ENCODE assay signal across 1 cellular context in the genomic region with DNA sequence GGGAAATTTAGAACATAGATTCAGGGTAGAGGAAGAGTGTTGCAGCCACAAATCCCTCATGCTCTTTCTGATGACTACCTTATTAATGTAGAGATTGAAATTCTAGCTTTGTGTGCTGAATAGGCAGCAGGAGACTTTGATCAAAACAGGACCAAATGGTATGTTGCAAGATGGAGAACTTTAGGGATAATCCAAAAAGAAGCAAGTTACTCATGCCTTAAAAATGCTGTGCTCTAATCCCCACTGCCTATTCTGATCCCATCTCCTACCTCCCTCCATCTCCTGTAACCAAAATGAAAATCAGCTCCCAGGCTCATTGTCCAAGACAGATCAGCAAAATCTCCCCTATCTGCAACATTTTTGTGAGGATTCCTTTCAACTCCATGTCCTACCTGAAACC.
TF ChIP-seq lines count a peak whose summit lies in the region.

No MANE protein-coding gene starts in this region.

TF ChIP-seq in GM23338, 12 proteins besides CTCF, POLR2A, EP300 and RAD21 (continued from another document):
- TF ChIP-seq, protein P1, sequence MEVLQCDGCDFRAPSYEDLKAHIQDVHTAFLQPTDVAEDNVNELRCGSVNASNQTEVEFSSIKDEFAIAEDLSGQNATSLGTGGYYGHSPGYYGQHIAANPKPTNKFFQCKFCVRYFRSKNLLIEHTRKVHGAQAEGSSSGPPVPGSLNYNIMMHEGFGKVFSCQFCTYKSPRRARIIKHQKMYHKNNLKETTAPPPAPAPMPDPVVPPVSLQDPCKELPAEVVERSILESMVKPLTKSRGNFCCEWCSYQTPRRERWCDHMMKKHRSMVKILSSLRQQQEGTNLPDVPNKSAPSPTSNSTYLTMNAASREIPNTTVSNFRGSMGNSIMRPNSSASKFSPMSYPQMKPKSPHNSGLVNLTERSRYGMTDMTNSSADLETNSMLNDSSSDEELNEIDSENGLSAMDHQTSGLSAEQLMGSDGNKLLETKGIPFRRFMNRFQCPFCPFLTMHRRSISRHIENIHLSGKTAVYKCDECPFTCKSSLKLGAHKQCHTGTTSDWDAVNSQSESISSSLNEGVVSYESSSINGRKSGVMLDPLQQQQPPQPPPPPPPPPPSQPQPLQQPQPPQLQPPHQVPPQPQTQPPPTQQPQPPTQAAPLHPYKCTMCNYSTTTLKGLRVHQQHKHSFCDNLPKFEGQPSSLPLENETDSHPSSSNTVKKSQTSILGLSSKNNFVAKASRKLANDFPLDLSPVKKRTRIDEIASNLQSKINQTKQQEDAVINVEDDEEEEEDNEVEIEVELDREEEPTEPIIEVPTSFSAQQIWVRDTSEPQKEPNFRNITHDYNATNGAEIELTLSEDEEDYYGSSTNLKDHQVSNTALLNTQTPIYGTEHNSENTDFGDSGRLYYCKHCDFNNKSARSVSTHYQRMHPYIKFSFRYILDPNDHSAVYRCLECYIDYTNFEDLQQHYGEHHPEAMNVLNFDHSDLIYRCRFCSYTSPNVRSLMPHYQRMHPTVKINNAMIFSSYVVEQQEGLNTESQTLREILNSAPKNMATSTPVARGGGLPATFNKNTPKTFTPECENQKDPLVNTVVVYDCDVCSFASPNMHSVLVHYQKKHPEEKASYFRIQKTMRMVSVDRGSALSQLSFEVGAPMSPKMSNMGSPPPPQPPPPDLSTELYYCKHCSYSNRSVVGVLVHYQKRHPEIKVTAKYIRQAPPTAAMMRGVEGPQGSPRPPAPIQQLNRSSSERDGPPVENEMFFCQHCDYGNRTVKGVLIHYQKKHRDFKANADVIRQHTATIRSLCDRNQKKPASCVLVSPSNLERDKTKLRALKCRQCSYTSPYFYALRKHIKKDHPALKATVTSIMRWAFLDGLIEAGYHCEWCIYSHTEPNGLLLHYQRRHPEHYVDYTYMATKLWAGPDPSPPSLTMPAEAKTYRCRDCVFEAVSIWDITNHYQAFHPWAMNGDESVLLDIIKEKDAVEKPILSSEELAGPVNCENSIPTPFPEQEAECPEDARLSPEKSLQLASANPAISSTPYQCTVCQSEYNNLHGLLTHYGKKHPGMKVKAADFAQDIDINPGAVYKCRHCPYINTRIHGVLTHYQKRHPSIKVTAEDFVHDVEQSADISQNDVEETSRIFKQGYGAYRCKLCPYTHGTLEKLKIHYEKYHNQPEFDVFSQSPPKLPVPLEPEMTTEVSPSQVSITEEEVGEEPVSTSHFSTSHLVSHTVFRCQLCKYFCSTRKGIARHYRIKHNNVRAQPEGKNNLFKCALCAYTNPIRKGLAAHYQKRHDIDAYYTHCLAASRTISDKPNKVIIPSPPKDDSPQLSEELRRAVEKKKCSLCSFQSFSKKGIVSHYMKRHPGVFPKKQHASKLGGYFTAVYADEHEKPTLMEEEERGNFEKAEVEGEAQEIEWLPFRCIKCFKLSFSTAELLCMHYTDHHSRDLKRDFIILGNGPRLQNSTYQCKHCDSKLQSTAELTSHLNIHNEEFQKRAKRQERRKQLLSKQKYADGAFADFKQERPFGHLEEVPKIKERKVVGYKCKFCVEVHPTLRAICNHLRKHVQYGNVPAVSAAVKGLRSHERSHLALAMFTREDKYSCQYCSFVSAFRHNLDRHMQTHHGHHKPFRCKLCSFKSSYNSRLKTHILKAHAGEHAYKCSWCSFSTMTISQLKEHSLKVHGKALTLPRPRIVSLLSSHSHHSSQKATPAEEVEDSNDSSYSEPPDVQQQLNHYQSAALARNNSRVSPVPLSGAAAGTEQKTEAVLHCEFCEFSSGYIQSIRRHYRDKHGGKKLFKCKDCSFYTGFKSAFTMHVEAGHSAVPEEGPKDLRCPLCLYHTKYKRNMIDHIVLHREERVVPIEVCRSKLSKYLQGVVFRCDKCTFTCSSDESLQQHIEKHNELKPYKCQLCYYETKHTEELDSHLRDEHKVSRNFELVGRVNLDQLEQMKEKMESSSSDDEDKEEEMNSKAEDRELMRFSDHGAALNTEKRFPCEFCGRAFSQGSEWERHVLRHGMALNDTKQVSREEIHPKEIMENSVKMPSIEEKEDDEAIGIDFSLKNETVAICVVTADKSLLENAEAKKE (CRISPR knock-in tag; IDR thresholded peaks at IDR 0.05) = no peak
- TF ChIP-seq EZH2 (IDR thresholded peaks at IDR 0.05; ENCODE audit: low read depth, unreplicated experiment) = no peak
- TF ChIP-seq ZNF114 (CRISPR knock-in tag; IDR thresholded peaks at IDR 0.05) = no peak
- no peak for TF ChIP-seq NANOG (IDR thresholded peaks at IDR 0.05; ENCODE audit: borderline replicate concordance)
- no peak for TF ChIP-seq POLR2AphosphoS5 (IDR thresholded peaks at IDR 0.05; ENCODE audit: low read depth)
- no peak for TF ChIP-seq STAT1 (IDR thresholded peaks at IDR 0.05; ENCODE audit: unreplicated experiment)
TF ChIP-seq in GM23338: peak in this region for 0.
